ENCODE assay signal across 1 cellular context in genomic region chr5:926416-927171, GRCh38.
TF ChIP-seq lines count a peak whose summit lies in the region.

No MANE protein-coding gene starts in this region.

TF ChIP-seq in H1, 55 proteins besides CTCF, POLR2A, EP300 and RAD21:
- TF ChIP-seq EZH2 (IDR thresholded peaks at IDR 0.05; ENCODE audit: low read depth, low read length, severe bottlenecking), result peak; percentile 41
- TF ChIP-seq RBBP5 (IDR thresholded peaks at IDR 0.05; ENCODE audit: borderline replicate concordance, low read depth, low read length), result 0 out of 2 replicates have a peak, but pooled peaks have one; percentile 39
- peak; percentile 51; the same call in 1 of the 2 replicates for TF ChIP-seq SUZ12 (IDR thresholded peaks at IDR 0.05; ENCODE audit: low read length)
- peak; percentile 59 for TF ChIP-seq KDM4A (IDR thresholded peaks at IDR 0.05; ENCODE audit: low read depth, low read length, severe bottlenecking)
- TF ChIP-seq YY1 (IDR thresholded peaks at IDR 0.05; ENCODE audit: low read depth, low read length), result no peak
- TF ChIP-seq MAX (IDR thresholded peaks at IDR 0.05), result peak; percentile 60
- peak; percentile 93 for TF ChIP-seq E2F6 (IDR thresholded peaks at IDR 0.05)
- TF ChIP-seq GABPA (IDR thresholded peaks at IDR 0.05; ENCODE audit: borderline replicate concordance, insufficient read depth, low read length), result peak; percentile 53; the same call in 1 of the 2 replicates
- TF ChIP-seq CEBPB (IDR thresholded peaks at IDR 0.05; ENCODE audit: low read depth, low read length), result no peak
- peak in 1 of 2 experiments; percentile 27; a peak in 1 of 4 replicates for TF ChIP-seq HDAC2 (IDR thresholded peaks at IDR 0.05; ENCODE audit: borderline replicate concordance in 1 of 2, low read depth in 2 of 2, low read length in 2 of 2)
